In genomic region chr1:52641307-52641706, GRCh38 we compare ENCODE assay signal across 1 cellular context.
TF ChIP-seq lines count a peak whose summit lies in the region.

No MANE protein-coding gene starts in this region.

TF ChIP-seq in GM12878, 131 proteins besides CTCF, POLR2A, EP300 and RAD21:
- TF ChIP-seq MYC (IDR thresholded peaks at IDR 0.05; ENCODE audit: insufficient read depth, insufficient read length, insufficient replicate concordance, low read length, severe bottlenecking) (no peak), ZNF622 (IDR thresholded peaks at IDR 0.05) (no peak), RAD51 (IDR thresholded peaks at IDR 0.05) (peak; percentile 46; the same call in 1 of the 2 replicates), ZNF592 (IDR thresholded peaks at IDR 0.05) (no peak), PBX3 (IDR thresholded peaks at IDR 0.05; ENCODE audit: insufficient replicate concordance, low read depth, low read length) (peak; percentile 40), ZBTB40 (IDR thresholded peaks at IDR 0.05; ENCODE audit: borderline replicate concordance) (no peak), NFIC (IDR thresholded peaks at IDR 0.05; ENCODE audit: low read depth, low read length) (no peak), RELA (IDR thresholded peaks at IDR 0.05; ENCODE audit: borderline replicate concordance, partially characterized antibody) (peak; percentile 26), RELB (IDR thresholded peaks at IDR 0.05; ENCODE audit: low read depth) (peak; percentile 54; the same call in 1 of the 2 replicates), NBN (IDR thresholded peaks at IDR 0.05) (peak; percentile 40; the same call in 1 of the 2 replicates), IRF5 (IDR thresholded peaks at IDR 0.05; ENCODE audit: borderline replicate concordance) (no peak), BHLHE40 (IDR thresholded peaks at IDR 0.05; ENCODE audit: borderline replicate concordance in 1 of 2, low read depth in 2 of 2, low read length in 1 of 2) (no peak), CBX3 (IDR thresholded peaks at IDR 0.05; ENCODE audit: borderline replicate concordance, low read depth) (no peak), YY1 (IDR thresholded peaks at IDR 0.05; ENCODE audit: low read depth, low read length) (no peak), SREBF2 (IDR thresholded peaks at IDR 0.05; ENCODE audit: low read length) (no peak), RCOR1 (conservative IDR thresholded peaks at IDR 0.05; ENCODE audit: low read depth, low read length) (no peak), ZBED1 (IDR thresholded peaks at IDR 0.05; ENCODE audit: borderline replicate concordance) (no peak), E2F4 (IDR thresholded peaks at IDR 0.05; ENCODE audit: low read depth, low read length) (no peak), ATF2 (IDR thresholded peaks at IDR 0.05; ENCODE audit: low read length) (no peak), IKZF2 (IDR thresholded peaks at IDR 0.05) (peak; percentile 26 to 42; a peak in 2 of 4 replicates), KAT2A (conservative IDR thresholded peaks at IDR 0.05; ENCODE audit: control insufficient read depth, low read depth, low read length) (no peak), PKNOX1 (IDR thresholded peaks at IDR 0.05) (peak; percentile 64; the same call in 1 of the 2 replicates), IKZF1 (conservative IDR thresholded peaks at IDR 0.05) (0 out of 2 replicates have a peak, but pooled peaks have one; percentile 38)
